2 cellular contexts compared by ENCODE assay signal in the genomic region with DNA sequence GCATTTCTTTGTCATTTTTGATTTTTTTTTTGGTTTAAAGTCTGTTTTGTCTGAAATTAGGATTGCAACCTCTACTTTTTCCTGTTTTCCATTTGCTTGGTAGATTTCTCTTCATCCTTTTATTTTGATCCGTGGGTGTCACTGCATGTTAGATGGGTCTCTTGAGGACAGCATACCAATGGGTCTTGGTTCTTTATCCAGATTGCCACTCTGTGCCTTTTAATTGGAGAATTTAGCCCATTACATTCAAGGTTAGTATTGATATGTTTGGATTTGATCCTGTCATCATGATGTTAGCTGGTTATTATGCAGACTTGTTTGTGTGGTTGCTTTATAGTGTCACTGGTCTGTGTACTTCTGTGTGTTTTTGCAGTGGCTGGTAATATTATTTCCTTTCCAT.
A peak's percentile ranks its signal among the peaks of the same experiment; 100 is the strongest.
TF ChIP-seq lines count a peak whose summit lies in the region.

No MANE protein-coding gene starts in this region.

TF ChIP-seq in HEK293, 187 proteins besides CTCF, POLR2A, EP300 and RAD21:
- TF ChIP-seq ZNF529 (tag by site-specific recombination; IDR thresholded peaks at IDR 0.05; ENCODE audit: insufficient replicate concordance) (peak; percentile 97), SETDB1 (IDR thresholded peaks at IDR 0.05; ENCODE audit: insufficient read length, low read length) (peak; percentile 64)
- TF ChIP-seq, protein P1, sequence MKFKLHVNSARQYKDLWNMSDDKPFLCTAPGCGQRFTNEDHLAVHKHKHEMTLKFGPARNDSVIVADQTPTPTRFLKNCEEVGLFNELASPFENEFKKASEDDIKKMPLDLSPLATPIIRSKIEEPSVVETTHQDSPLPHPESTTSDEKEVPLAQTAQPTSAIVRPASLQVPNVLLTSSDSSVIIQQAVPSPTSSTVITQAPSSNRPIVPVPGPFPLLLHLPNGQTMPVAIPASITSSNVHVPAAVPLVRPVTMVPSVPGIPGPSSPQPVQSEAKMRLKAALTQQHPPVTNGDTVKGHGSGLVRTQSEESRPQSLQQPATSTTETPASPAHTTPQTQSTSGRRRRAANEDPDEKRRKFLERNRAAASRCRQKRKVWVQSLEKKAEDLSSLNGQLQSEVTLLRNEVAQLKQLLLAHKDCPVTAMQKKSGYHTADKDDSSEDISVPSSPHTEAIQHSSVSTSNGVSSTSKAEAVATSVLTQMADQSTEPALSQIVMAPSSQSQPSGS (tag by site-specific recombination; IDR thresholded peaks at IDR 0.05; ENCODE audit: low read depth) = peak; percentile 18; the same call in 1 of the 2 replicates

TF ChIP-seq in K562, 482 proteins besides CTCF, POLR2A, EP300 and RAD21:
- 0 out of 2 replicates have a peak, but pooled peaks have one; percentile 23 for TF ChIP-seq ZNF507 (tag; conservative IDR thresholded peaks at IDR 0.05)
